Comparison of ENCODE assay signal across 8 cellular contexts in the genomic region with DNA sequence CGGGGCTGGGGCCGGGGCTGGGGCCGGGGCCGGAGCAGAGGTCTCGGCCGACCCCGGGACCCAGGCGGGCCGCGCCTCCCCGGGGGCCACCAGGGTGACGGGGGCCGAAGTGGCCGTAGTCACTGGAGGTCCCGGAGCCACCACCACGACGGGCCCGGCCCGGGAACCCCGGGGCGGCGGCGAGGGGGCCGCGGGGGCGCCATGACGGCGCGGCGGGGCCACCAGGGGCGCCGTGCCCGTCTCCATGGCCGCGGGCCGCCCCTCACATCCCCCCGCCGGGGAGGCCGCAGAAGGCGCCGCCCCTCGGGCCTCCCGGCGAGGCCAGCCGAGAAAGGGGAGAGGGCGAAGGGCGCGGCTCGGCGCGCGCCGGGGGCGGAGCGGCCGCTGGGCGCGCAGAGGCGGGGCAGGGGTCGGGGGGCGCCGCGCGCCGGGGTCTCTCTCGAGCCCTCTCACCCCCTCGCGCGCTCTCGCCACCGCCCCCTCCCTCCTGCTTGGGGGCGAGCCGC. TPM values are rescaled to one million over a fixed set of nuclear protein-coding genes. Genes with fewer than 3 reads are reported as not detected.
DNase-seq lines count a peak whose midpoint lies in the region; ATAC-seq and TF ChIP-seq lines count a peak whose summit lies in the region.

No MANE protein-coding gene starts in this region.

- TF ChIP-seq CTCF in lower leg skin (IDR thresholded peaks at IDR 0.05) (no peak), uterus (IDR thresholded peaks at IDR 0.05) (peak in 1 of 4 experiments; percentile 19)

- 0% methylated on average over 7 to 20 of the region's 73 CpGs for WGBS in lower leg skin, 2 donors

- H3K9me3 Mint-ChIP-seq in activated naive CD8-positive, alpha-beta T cell treated with anti-CD3 and anti-CD28 coated beads for 36 hours: no peaks in the 10 kb centered on the region

- peaks cover 4% of the 10 kb centered on the region for H3K27me3 Mint-ChIP-seq in activated naive CD8-positive, alpha-beta T cell treated with anti-CD3 and anti-CD28 coated beads for 36 hours

- H3K4me3 ChIP-seq in lower leg skin (ENCODE audit: low read depth, poor library complexity, severe bottlenecking): peak overlapping the region; percentile 64
- peak overlapping the region; percentile 70 to 98 for H3K4me3 ChIP-seq in uterus

- no peak overlapping the region for H3K27ac Mint-ChIP-seq in activated naive CD8-positive, alpha-beta T cell treated with anti-CD3 and anti-CD28 coated beads for 36 hours

- no peaks in the 10 kb centered on the region for H3K36me3 ChIP-seq in uterus

- DNase-seq in activated naive CD8-positive, alpha-beta T cell treated with anti-CD3 and anti-CD28 coated beads for 36 hours: no peak
- DNase-seq in lower leg skin (ENCODE audit: low spot score in 2 of 2): no peak
- DNase-seq in uterus: no peak
- no peak for DNase-seq in DMS153 treated with DMSO at 0.1 percent for 48 hours (lab: John Stamatoyannopoulos, UW; ENCODE audit: unreplicated experiment)
- no peak for DNase-seq in kidney tubule cell (ENCODE audit: low spot score)

- ATAC-seq in GM18505 (IDR thresholded peaks at IDR 0.05; ENCODE audit: unreplicated experiment) (peak; percentile 24), HG02884 (IDR thresholded peaks at IDR 0.05; ENCODE audit: unreplicated experiment) (peak; percentile 4), GM18517 (IDR thresholded peaks at IDR 0.05; ENCODE audit: unreplicated experiment) (no peak)

- H3K4me1 ChIP-seq in uterus: peaks cover 0 to 10% of the 10 kb centered on the region in 2 donors

- peak overlapping the region; percentile 86 to 93 for H3K27ac ChIP-seq in uterus

- H3K9me3 ChIP-seq in uterus: no peaks in the 10 kb centered on the region

- peak overlapping the region; percentile 83 for H3K4me3 Mint-ChIP-seq in activated naive CD8-positive, alpha-beta T cell treated with anti-CD3 and anti-CD28 coated beads for 36 hours

- H3K36me3 Mint-ChIP-seq in activated naive CD8-positive, alpha-beta T cell treated with anti-CD3 and anti-CD28 coated beads for 36 hours: peaks cover 14% of the 10 kb centered on the region

- no peaks in the 10 kb centered on the region for H3K27me3 ChIP-seq in uterus

- TF ChIP-seq POLR2A in GM18505 (IDR thresholded peaks at IDR 0.05; ENCODE audit: borderline replicate concordance, extremely low read depth, insufficient read depth, insufficient read length): no peak
- TF ChIP-seq POLR2A in lower leg skin (IDR thresholded peaks at IDR 0.05): no peak
- peak in 1 of 2 donors; percentile 79 for TF ChIP-seq POLR2A in uterus (IDR thresholded peaks at IDR 0.05)

- intact Hi-C loops in lower leg skin (cut with DNase I; ENCODE audit: low total_unique reads) (no loop called here), uterus (cut with DNase I; ENCODE audit: low total_unique reads) (no loop called here)

- H3K4me1 Mint-ChIP-seq in activated naive CD8-positive, alpha-beta T cell treated with anti-CD3 and anti-CD28 coated beads for 36 hours: peaks cover 38% of the 10 kb centered on the region

RNA-seq across cellular contexts. Expression of gene TBC1D10B, which starts 0.3 kb away (rescaled TPM):
- 10 to 100 TPM; 43.2 to 45.7 TPM for total RNA-seq in activated naive CD8-positive, alpha-beta T cell treated with anti-CD3 and anti-CD28 coated beads for 36 hours
- total RNA-seq in lower leg skin (10 to 100 TPM; 33.2 to 51.8 (median 41.9) TPM), uterus (10 to 100 TPM; 20.7 to 50.1 (median 29.9) TPM)

RNA-seq across cellular contexts. Expression of gene MYL11, which starts 4.6 kb away (rescaled TPM):
- total RNA-seq in activated naive CD8-positive, alpha-beta T cell treated with anti-CD3 and anti-CD28 coated beads for 36 hours: 1 to 10 TPM; 1.2 to 1.5 TPM
- total RNA-seq in lower leg skin (1 to 10 TPM in 1 of 4 donors, under 1 TPM in 1, not detected in 2; 0.79 to 2.1 TPM), uterus (1 to 10 TPM in 1 of 4 donors, not detected in 3; 1.2 TPM)

RNA-seq across cellular contexts. Expression of gene SEPTIN1, which starts 12.4 kb away (rescaled TPM):
- total RNA-seq in activated naive CD8-positive, alpha-beta T cell treated with anti-CD3 and anti-CD28 coated beads for 36 hours: 100 to 1,000 TPM; 162 to 163 TPM
- total RNA-seq in lower leg skin (1 to 10 TPM in 1 of 4 donors, under 1 TPM in 2, not detected in 1; 0.39 to 1.2 (median 0.91) TPM), uterus (1 to 10 TPM in 2 of 4 donors, not detected in 2; 1.0 to 5.3 TPM)

RNA-seq across cellular contexts. Expression of gene CD2BP2, which starts 14.9 kb away (rescaled TPM):
- 10 to 100 TPM; 60.7 to 66.8 TPM for total RNA-seq in activated naive CD8-positive, alpha-beta T cell treated with anti-CD3 and anti-CD28 coated beads for 36 hours
- 10 to 100 TPM; 33.6 to 43.2 (median 38.5) TPM for total RNA-seq in lower leg skin
- 10 to 100 TPM; 27.9 to 74.7 (median 32.8) TPM for total RNA-seq in uterus

RNA-seq across cellular contexts. Expression of gene ZNF48, which starts 25.2 kb away (rescaled TPM):
- 10 to 100 TPM in 1 of 2 experiments, 1 to 10 TPM in 1; 9.5 to 10.2 TPM for total RNA-seq in activated naive CD8-positive, alpha-beta T cell treated with anti-CD3 and anti-CD28 coated beads for 36 hours
- total RNA-seq in lower leg skin: 10 to 100 TPM in 3 of 4 donors, 1 to 10 TPM in 1; 8.3 to 15.6 (median 10.5) TPM
- total RNA-seq in uterus: 10 to 100 TPM in 3 of 4 donors, 1 to 10 TPM in 1; 2.6 to 21.0 (median 12.7) TPM

Comparison
In these comparisons a context has a peak if more than half of its experiments do, and no peak if none do; other contexts are left out.
1. RNA of gene SEPTIN1, which starts 12.4 kb away (total RNA-seq): 162 to 163 TPM in activated naive CD8-positive, alpha-beta T cell treated with anti-CD3 and anti-CD28 coated beads for 36 hours; 1.0 to 5.3 TPM in uterus and 0.39 to 1.2 TPM in lower leg skin; every median in the first group is over 10 times any median in the second.